In genomic region chr2:108288534-108289106, GRCh38 we compare ENCODE assay signal across 11 cellular contexts. TPM values are rescaled to one million over a fixed set of nuclear protein-coding genes. Genes with fewer than 3 reads are reported as not detected.
DNase-seq lines count a peak whose midpoint lies in the region; ATAC-seq and TF ChIP-seq lines count a peak whose summit lies in the region.
"Had no signal": no experiment of that assay in that cellular context is flagged by ENCODE, and none has a peak within 500 bp of the region (broad histone marks: within the 10 kb centered on the region; RNA-seq: fewer than 3 reads in every experiment).

TSS of gene SULT1C2 (plus strand) at chr2:108288895. CDS start at chr2:108293668, 4,773 bp downstream.

- peaks cover 15% of the 10 kb centered on the region for H3K4me1 Mint-ChIP-seq in chondrocyte (ENCODE audit: low read depth)
- H3K4me1 Mint-ChIP-seq in activated T-cell treated with anti-CD3 and anti-CD28 coated beads, Interleukin-2, amount 50 U/mL, for 24 hours (ENCODE audit: low read depth) = no peaks in the 10 kb centered on the region
- H3K4me1 Mint-ChIP-seq: naive B cell had no signal

- no peak within 1 kb of the TSS for H3K27ac ChIP-seq in coronary artery

- peak; percentile 7 for TF ChIP-seq CTCF in chondrocyte (IDR thresholded peaks at IDR 0.05)
- no peak for TF ChIP-seq CTCF in mucosa of descending colon (IDR thresholded peaks at IDR 0.05)
- no peak for TF ChIP-seq CTCF in coronary artery (IDR thresholded peaks at IDR 0.05)

- intact Hi-C loops in mucosa of descending colon (cut with DNase I, micrococcal nuclease) = no loop called here

- no peaks in the 10 kb centered on the region for H3K9me3 Mint-ChIP-seq in chondrocyte (ENCODE audit: low read depth)
- H3K9me3 Mint-ChIP-seq in activated T-cell treated with anti-CD3 and anti-CD28 coated beads, Interleukin-2, amount 50 U/mL, for 24 hours = peaks cover under 1% of the 10 kb centered on the region
- H3K9me3 Mint-ChIP-seq in activated naive CD4-positive, alpha-beta T cell treated with anti-CD3 and anti-CD28 coated beads, Interleukin-2, amount 50 U/mL, for 72 hours = peaks cover 7 to 11% of the 10 kb centered on the region in 2 donors

- H3K4me3 Mint-ChIP-seq in chondrocyte (ENCODE audit: unreplicated experiment) = no peak within 1 kb of the TSS
- no peak within 1 kb of the TSS for H3K4me3 Mint-ChIP-seq in activated T-cell treated with anti-CD3 and anti-CD28 coated beads, Interleukin-2, amount 50 U/mL, for 24 hours
- H3K4me3 Mint-ChIP-seq: naive B cell had no signal

- H3K4me1 ChIP-seq in mucosa of descending colon (ENCODE audit: low read depth) = no peaks in the 10 kb centered on the region

- H3K27ac Mint-ChIP-seq in chondrocyte (ENCODE audit: unreplicated experiment) = peak within 1 kb of the TSS; percentile 4
- no peak within 1 kb of the TSS for H3K27ac Mint-ChIP-seq in activated T-cell treated with anti-CD3 and anti-CD28 coated beads, Interleukin-2, amount 50 U/mL, for 24 hours
- H3K27ac Mint-ChIP-seq in activated naive CD4-positive, alpha-beta T cell treated with anti-CD3 and anti-CD28 coated beads, Interleukin-2, amount 50 U/mL, for 72 hours = no peak within 1 kb of the TSS

- H3K36me3 ChIP-seq in mucosa of descending colon (ENCODE audit: low read depth) = no peaks in the 10 kb centered on the region

- peak; percentile 97 for ATAC-seq in mucosa of descending colon
- ATAC-seq in activated naive CD4-positive, alpha-beta T cell treated with anti-CD3 and anti-CD28 coated beads, Interleukin-2, amount 50 U/mL, for 72 hours = no peak

- DNase-seq in DMS53 (lab: John Stamatoyannopoulos, UW) (peak; percentile 94), NCI-H2029 (lab: John Stamatoyannopoulos, UW) (peak; percentile 24), chondrocyte (ENCODE audit: low spot score) (no peak), mucosa of descending colon (peak in 1 of 3 donors; percentile 24), coronary artery (ENCODE audit: low spot score) (no peak), NCI-H1694 (lab: John Stamatoyannopoulos, UW) (no peak)
- no peak for DNase-seq in activated T-cell treated with anti-CD3 and anti-CD28 coated beads, Interleukin-2, amount 50 U/mL, for 24 hours
- no peak for DNase-seq in activated naive CD4-positive, alpha-beta T cell treated with anti-CD3 and anti-CD28 coated beads, Interleukin-2, amount 50 U/mL, for 72 hours (ENCODE audit: low spot score in 2 of 2)
- DNase-seq: activated T-cell treated with anti-CD3 and anti-CD28 coated beads for 4 hours, naive B cell had no signal

- no peaks in the 10 kb centered on the region for H3K36me3 Mint-ChIP-seq in chondrocyte (ENCODE audit: low read depth)
- no peaks in the 10 kb centered on the region for H3K36me3 Mint-ChIP-seq in activated T-cell treated with anti-CD3 and anti-CD28 coated beads, Interleukin-2, amount 50 U/mL, for 24 hours (ENCODE audit: low read depth)
- no peaks in the 10 kb centered on the region for H3K36me3 Mint-ChIP-seq in activated naive CD4-positive, alpha-beta T cell treated with anti-CD3 and anti-CD28 coated beads, Interleukin-2, amount 50 U/mL, for 72 hours
- H3K36me3 Mint-ChIP-seq: naive B cell had no signal

- H3K9me3 ChIP-seq in mucosa of descending colon = no peaks in the 10 kb centered on the region

- no peak within 1 kb of the TSS for H3K4me3 ChIP-seq in mucosa of descending colon
- no peak within 1 kb of the TSS for H3K4me3 ChIP-seq in coronary artery

- no peaks in the 10 kb centered on the region for H3K27me3 Mint-ChIP-seq in chondrocyte (ENCODE audit: low read depth)
- peaks cover 3% of the 10 kb centered on the region for H3K27me3 Mint-ChIP-seq in activated T-cell treated with anti-CD3 and anti-CD28 coated beads, Interleukin-2, amount 50 U/mL, for 24 hours

RNA-seq across cellular contexts. Expression of gene SULT1C2, which starts in this region (rescaled TPM):
- total RNA-seq in chondrocyte (0.27 to 0.29 TPM (median 0.28 TPM) in 3 replicates), mucosa of descending colon (10 to 100 TPM in 1 of 3 donors, under 1 TPM in 1, not detected in 1; 0.52 to 10.5 TPM)
- total RNA-seq in activated naive CD4-positive, alpha-beta T cell treated with anti-CD3 and anti-CD28 coated beads, Interleukin-2, amount 50 U/mL, for 72 hours = not detected
- total RNA-seq: RPMI7951 had no signal

Comparison
In these comparisons a context has a peak if more than half of its experiments do, and no peak if none do; other contexts are left out.
1. DNase-seq: peak in DMS53 (single experiment) and NCI-H2029 (single experiment); none in chondrocyte (single experiment), activated T-cell treated with anti-CD3 and anti-CD28 coated beads, Interleukin-2, amount 50 U/mL, for 24 hours (single experiment), coronary artery (single experiment), NCI-H1694 (single experiment) and activated naive CD4-positive, alpha-beta T cell treated with anti-CD3 and anti-CD28 coated beads, Interleukin-2, amount 50 U/mL, for 72 hours (0 of 2).